ENCODE assay signal across 1 cellular context in the genomic region with DNA sequence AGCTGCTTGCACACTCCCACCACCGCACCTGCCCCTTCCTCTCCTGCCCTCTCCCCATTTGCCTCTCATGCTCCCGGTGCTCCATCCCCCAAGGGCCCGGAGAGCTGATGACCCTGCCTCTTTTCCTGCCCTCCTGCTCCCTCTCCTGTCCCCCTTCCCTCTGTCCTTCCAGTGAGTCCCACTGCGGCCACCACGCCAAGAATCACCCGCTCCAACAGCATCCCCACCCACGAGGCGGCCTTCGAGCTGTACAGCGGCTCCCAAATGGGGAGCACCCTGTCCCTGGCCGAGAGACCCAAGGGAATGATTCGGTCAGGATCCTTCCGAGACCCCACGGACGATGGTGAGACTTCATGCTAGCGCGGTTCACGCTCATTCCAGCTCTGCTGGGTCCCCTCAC.
TF ChIP-seq lines count a peak whose summit lies in the region.

No MANE protein-coding gene starts in this region.

TF ChIP-seq in K562, 482 proteins besides CTCF, POLR2A, EP300 and RAD21 (continued from another document):
- TF ChIP-seq, protein P1, sequence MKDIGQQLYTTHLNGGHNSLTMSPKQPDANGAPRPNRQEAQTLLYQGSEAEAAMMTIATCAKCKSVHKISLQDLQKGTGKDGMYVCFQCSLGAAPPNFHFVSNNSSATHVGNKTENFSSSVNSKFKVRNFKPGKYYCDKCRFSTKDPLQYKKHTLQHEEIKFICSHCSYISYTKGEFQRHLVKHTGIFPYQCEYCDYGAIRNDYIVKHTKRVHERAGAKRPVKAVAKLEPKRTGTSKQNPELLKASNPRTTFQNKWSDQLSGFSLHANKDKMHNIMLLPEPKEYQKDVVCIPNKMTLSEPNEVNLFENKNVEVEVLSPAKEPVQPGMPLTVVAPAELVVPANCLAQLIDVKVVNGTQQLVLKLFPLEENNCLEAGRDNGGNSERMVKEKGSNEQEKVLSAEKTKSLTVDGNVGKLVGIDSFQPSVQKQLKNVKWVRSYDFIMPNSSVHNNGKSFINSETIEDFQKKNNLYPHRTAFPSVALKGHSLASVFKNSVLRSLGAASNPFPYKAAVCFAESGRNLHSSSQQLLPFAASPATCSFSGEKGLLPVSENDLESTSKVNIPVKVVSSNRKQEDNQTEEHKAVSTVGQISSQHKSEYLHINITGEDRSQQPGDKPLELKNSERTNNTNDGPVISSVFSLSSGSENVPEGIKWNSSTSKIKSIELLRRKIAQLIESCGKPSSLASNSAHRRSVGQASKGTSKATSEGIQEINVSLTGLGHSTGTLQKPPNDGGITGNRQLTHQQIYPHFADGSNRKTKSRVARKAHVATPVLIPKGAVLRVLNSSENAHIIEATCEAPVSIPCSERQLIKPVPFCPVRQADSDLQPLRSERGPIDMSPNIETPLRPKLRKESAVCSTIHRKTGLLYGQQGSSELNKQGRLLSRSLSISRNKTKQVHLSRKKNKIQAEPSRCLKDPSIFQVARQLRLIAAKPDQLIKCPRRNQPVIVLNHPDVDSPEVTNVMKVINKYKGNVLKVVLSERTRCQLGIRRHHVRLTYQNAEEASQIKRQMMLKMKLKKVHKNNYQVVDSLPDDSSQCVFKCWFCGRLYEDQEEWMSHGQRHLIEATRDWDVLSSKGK (CRISPR knock-in tag; IDR thresholded peaks at IDR 0.05) = no peak
- TF ChIP-seq POLR2G (IDR thresholded peaks at IDR 0.05; ENCODE audit: low read depth, low read length) (0 out of 2 replicates have a peak, but pooled peaks have one; percentile 24), ELF4 (CRISPR knock-in tag; IDR thresholded peaks at IDR 0.05) (no peak), FOXK2 (conservative IDR thresholded peaks at IDR 0.05 in 1 of 2, IDR thresholded peaks at IDR 0.05 in 1 of 2; ENCODE audit: low read depth in 2 of 2) (no peak), ZNF561 (CRISPR knock-in tag; conservative IDR thresholded peaks at IDR 0.05) (no peak)
- TF ChIP-seq, protein P2, sequence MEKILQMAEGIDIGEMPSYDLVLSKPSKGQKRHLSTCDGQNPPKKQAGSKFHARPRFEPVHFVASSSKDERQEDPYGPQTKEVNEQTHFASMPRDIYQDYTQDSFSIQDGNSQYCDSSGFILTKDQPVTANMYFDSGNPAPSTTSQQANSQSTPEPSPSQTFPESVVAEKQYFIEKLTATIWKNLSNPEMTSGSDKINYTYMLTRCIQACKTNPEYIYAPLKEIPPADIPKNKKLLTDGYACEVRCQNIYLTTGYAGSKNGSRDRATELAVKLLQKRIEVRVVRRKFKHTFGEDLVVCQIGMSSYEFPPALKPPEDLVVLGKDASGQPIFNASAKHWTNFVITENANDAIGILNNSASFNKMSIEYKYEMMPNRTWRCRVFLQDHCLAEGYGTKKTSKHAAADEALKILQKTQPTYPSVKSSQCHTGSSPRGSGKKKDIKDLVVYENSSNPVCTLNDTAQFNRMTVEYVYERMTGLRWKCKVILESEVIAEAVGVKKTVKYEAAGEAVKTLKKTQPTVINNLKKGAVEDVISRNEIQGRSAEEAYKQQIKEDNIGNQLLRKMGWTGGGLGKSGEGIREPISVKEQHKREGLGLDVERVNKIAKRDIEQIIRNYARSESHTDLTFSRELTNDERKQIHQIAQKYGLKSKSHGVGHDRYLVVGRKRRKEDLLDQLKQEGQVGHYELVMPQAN (IDR thresholded peaks at IDR 0.05; ENCODE audit: borderline replicate concordance) = no peak
- TF ChIP-seq, protein P3, sequence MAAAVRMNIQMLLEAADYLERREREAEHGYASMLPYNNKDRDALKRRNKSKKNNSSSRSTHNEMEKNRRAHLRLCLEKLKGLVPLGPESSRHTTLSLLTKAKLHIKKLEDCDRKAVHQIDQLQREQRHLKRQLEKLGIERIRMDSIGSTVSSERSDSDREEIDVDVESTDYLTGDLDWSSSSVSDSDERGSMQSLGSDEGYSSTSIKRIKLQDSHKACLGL (CRISPR knock-in tag; IDR thresholded peaks at IDR 0.05; ENCODE audit: borderline replicate concordance, poor library complexity, severe bottlenecking) = no peak
